16 cellular contexts compared by ENCODE assay signal in the genomic region with DNA sequence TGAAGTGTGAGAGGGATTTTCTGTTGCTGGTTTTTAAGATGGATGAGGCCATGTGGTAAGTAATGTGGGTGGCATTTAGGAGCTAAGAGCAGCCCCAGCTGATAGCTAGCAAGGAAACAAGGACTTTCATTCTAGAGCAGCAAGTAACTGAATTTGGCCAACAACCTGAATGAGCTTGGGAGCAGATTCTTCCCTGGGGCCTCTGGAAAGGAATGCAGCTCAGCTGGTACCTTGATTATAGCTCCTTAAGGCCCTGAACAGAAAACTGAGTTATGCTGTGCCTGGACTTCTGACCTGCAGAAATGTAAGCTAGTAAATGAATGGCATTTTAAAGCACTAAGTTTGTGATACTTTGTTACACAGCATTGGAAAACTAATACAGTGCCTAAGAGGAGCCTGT.
DNase-seq lines count a peak whose midpoint lies in the region; ATAC-seq, FAIRE-seq and TF ChIP-seq lines count a peak whose summit lies in the region.
"Had no signal": no experiment of that assay in that cellular context is flagged by ENCODE, and none has a peak within 500 bp of the region (broad histone marks: within the 10 kb centered on the region; RNA-seq: fewer than 3 reads in every experiment).

No MANE protein-coding gene starts in this region.

- H3K4me1 ChIP-seq in small intestine (ENCODE audit: control insufficient read depth in 2 of 2, insufficient read depth in 1 of 2, low read depth in 1 of 2, low read length in 1 of 2) (no peaks in the 10 kb centered on the region), esophagus squamous epithelium (peaks cover 0 to 37% (median 17%) of the 10 kb centered on the region in 3 donors), Karpas-422 (ENCODE audit: low read length) (no peaks in the 10 kb centered on the region; the same call in 1 of the 2 replicates)
- H3K4me1 ChIP-seq: HAP-1 had no signal

- no peaks in the 10 kb centered on the region for H4K20me1 ChIP-seq in Karpas-422 (ENCODE audit: insufficient read depth, low read depth, low read length)

- H3K9ac ChIP-seq in Karpas-422 (ENCODE audit: low read length), result no peak overlapping the region

- no peak for TF ChIP-seq POLR2A in esophagus squamous epithelium (IDR thresholded peaks at IDR 0.05)

- no peaks in the 10 kb centered on the region for H3K9me2 ChIP-seq in Karpas-422 (replicated peaks; ENCODE audit: insufficient read depth, low read length)

- no peak for TF ChIP-seq CTCF in VCaP (conservative IDR thresholded peaks at IDR 0.05)
- TF ChIP-seq CTCF in esophagus squamous epithelium (IDR thresholded peaks at IDR 0.05), result no peak

- H3K4me3 ChIP-seq in small intestine (ENCODE audit: low read depth in 1 of 2, low read length in 2 of 2) (no peak overlapping the region), esophagus squamous epithelium (no peak overlapping the region), Karpas-422 (ENCODE audit: low read length) (no peak overlapping the region)
- H3K4me3 ChIP-seq: HAP-1 had no signal

- no peaks in the 10 kb centered on the region for H3K9me3 ChIP-seq in small intestine (ENCODE audit: control insufficient read depth, low read depth)
- no peaks in the 10 kb centered on the region for H3K9me3 ChIP-seq in esophagus squamous epithelium
- no peaks in the 10 kb centered on the region for H3K9me3 ChIP-seq in Karpas-422 (ENCODE audit: low read length)
- H3K9me3 ChIP-seq: HAP-1 had no signal

- no peak for FAIRE-seq in small intestine (lab: Jason Lieb, UNC)
- FAIRE-seq: A204.1, D721Med, HepG2 had no signal

- no peaks in the 10 kb centered on the region for H3K79me2 ChIP-seq in Karpas-422 (ENCODE audit: low read length)

- no peak overlapping the region for H2AFZ ChIP-seq in Karpas-422 (ENCODE audit: low read length)

- H3K27ac ChIP-seq in VCaP, result 0 out of 2 replicates have a peak overlapping the region, but pooled peaks have one; percentile 7
- H3K27ac ChIP-seq in small intestine (ENCODE audit: low read depth in 1 of 2, low read length in 1 of 2), result no peak overlapping the region
- no peak overlapping the region for H3K27ac ChIP-seq in esophagus squamous epithelium
- no peak overlapping the region for H3K27ac ChIP-seq in Karpas-422 (ENCODE audit: low read length)

- ATAC-seq in GM18868 (IDR thresholded peaks at IDR 0.05; ENCODE audit: unreplicated experiment), result no peak
- ATAC-seq: HepG2 had no signal

- H3K27me3 ChIP-seq in small intestine (ENCODE audit: control insufficient read depth in 2 of 2, insufficient read depth in 2 of 2, low read length in 2 of 2) (no peaks in the 10 kb centered on the region), esophagus squamous epithelium (no peaks in the 10 kb centered on the region), Karpas-422 (ENCODE audit: low read length) (no peaks in the 10 kb centered on the region; the same call in 1 of the 2 replicates)

- intact Hi-C loops in esophagus squamous epithelium (cut with DNase I), result no loop called here

- H3K36me3 ChIP-seq in small intestine (ENCODE audit: control insufficient read depth in 2 of 2, insufficient read depth in 2 of 2, low read length in 2 of 2), result no peaks in the 10 kb centered on the region
- no peaks in the 10 kb centered on the region for H3K36me3 ChIP-seq in esophagus squamous epithelium
- no peaks in the 10 kb centered on the region for H3K36me3 ChIP-seq in Karpas-422 (ENCODE audit: insufficient read depth, low read length)
- H3K36me3 ChIP-seq: HAP-1 had no signal

- H3K4me2 ChIP-seq in Karpas-422 (ENCODE audit: low read depth, low read length, poor library complexity, severe bottlenecking), result no peak overlapping the region

- DNase-seq in ELF-1 (ENCODE audit: low read depth, low spot score), result peak; percentile 79
- peak; percentile 87 for DNase-seq in islet precursor cell
- peak; percentile 42 for DNase-seq in small intestine
- DNase-seq in DMS 273 (lab: John Stamatoyannopoulos, UW; ENCODE audit: unreplicated experiment), result no peak
- no peak for DNase-seq in esophagus squamous epithelium (lab: John Stamatoyannopoulos, UW)
- no peak for DNase-seq in Karpas-422
- DNase-seq: C1 segment of cervical spinal cord; CD4-positive, alpha-beta memory T cell; DND-41; GF-D8 had no signal

Comparison
In these comparisons a context has a peak if more than half of its experiments do, and no peak if none do; other contexts are left out.
1. DNase-seq: peak in ELF-1 (single experiment), islet precursor cell (single experiment) and small intestine (single experiment); none in DMS 273 (single experiment), esophagus squamous epithelium (single experiment) and Karpas-422 (single experiment).